In genomic region chr9:90432951-90433350, GRCh38 we compare ENCODE assay signal across 13 cellular contexts.
A peak's percentile ranks its signal among the peaks of the same experiment; 100 is the strongest.
DNase-seq lines count a peak whose midpoint lies in the region; ATAC-seq and TF ChIP-seq lines count a peak whose summit lies in the region.
"Had no signal": no experiment of that assay in that cellular context is flagged by ENCODE, and none has a peak within 500 bp of the region (broad histone marks: within the 10 kb centered on the region; RNA-seq: fewer than 3 reads in every experiment).

No MANE protein-coding gene starts in this region.

- no peak for TF ChIP-seq POLR2A in esophagus muscularis mucosa (IDR thresholded peaks at IDR 0.05; ENCODE audit: low read depth)

- H3K79me2 ChIP-seq in PC-9 (ENCODE audit: low read depth) (no peaks in the 10 kb centered on the region), Karpas-422 (ENCODE audit: low read length) (no peaks in the 10 kb centered on the region)

- POLR2A ChIA-PET in PC-9 (lab: Charles Lee; ENCODE audit: unreplicated experiment), result no interaction called here

- H3K27me3 ChIP-seq in PC-9 (ENCODE audit: insufficient read depth, low read depth) (no peaks in the 10 kb centered on the region), esophagus muscularis mucosa (peaks cover 0 to 12% (median 5%) of the 10 kb centered on the region in 4 donors), Karpas-422 (ENCODE audit: low read length) (no peaks in the 10 kb centered on the region), MG63 (no peaks in the 10 kb centered on the region)

- H3K9me3 ChIP-seq in ES-I3 (ENCODE audit: control insufficient read depth, insufficient read depth, low read length), result no peaks in the 10 kb centered on the region
- no peaks in the 10 kb centered on the region for H3K9me3 ChIP-seq in PC-9 (ENCODE audit: insufficient read depth, low read depth)
- no peaks in the 10 kb centered on the region for H3K9me3 ChIP-seq in esophagus muscularis mucosa
- H3K9me3 ChIP-seq in Karpas-422 (ENCODE audit: low read length), result no peaks in the 10 kb centered on the region
- no peaks in the 10 kb centered on the region for H3K9me3 ChIP-seq in MG63

- no peaks in the 10 kb centered on the region for H3K9me2 ChIP-seq in PC-9 (ENCODE audit: insufficient read depth)
- H3K9me2 ChIP-seq in Karpas-422 (replicated peaks; ENCODE audit: insufficient read depth, low read length), result no peaks in the 10 kb centered on the region

- H2AFZ ChIP-seq in PC-9 (peak overlapping the region; percentile 84), Karpas-422 (ENCODE audit: low read length) (no peak overlapping the region)

- H3K9ac ChIP-seq in ES-I3 (ENCODE audit: low read depth, low read length), result peak overlapping the region; percentile 35; the same call in 1 of the 2 replicates
- H3K9ac ChIP-seq in Karpas-422 (ENCODE audit: low read length), result no peak overlapping the region

- TF ChIP-seq EP300 in esophagus muscularis mucosa (IDR thresholded peaks at IDR 0.05), result no peak

- 77% methylated on average over 8 of the region's 8 CpGs for WGBS in esophagus muscularis mucosa

- H3K4me1 ChIP-seq in ES-I3 (ENCODE audit: insufficient read depth, low read length), result no peaks in the 10 kb centered on the region
- H3K4me1 ChIP-seq in PC-9 (replicated peaks; ENCODE audit: insufficient read depth), result peaks cover 31% of the 10 kb centered on the region
- H3K4me1 ChIP-seq in esophagus muscularis mucosa, result no peaks in the 10 kb centered on the region
- H3K4me1 ChIP-seq in Karpas-422 (ENCODE audit: low read length), result no peaks in the 10 kb centered on the region

- DNase-seq in PC-9 (peak in 1 of 2 experiments; percentile 18), esophagus muscularis mucosa (ENCODE audit: extremely low spot score) (peak; percentile 62), neural crest cell (ENCODE audit: low read depth, low spot score) (no peak), Karpas-422 (no peak), MG63 (no peak), HuH-7 (ENCODE audit: low spot score) (no peak)
- DNase-seq: activated CD4-positive, alpha-beta T cell treated with anti-CD3 and anti-CD28 coated beads for 48 hours; CD4-positive, CD25-positive, alpha-beta regulatory T cell; IMR-90; NCI-H1694 treated with DMSO at 0.1 percent for 48 hours; T-helper 1 cell had no signal

- H3K4me1 Mint-ChIP-seq in neural crest cell, result peaks cover 25% of the 10 kb centered on the region
- H3K4me1 Mint-ChIP-seq: CD4-positive, CD25-positive, alpha-beta regulatory T cell had no signal

- peak overlapping the region; percentile 87 for H3K4me3 Mint-ChIP-seq in neural crest cell
- H3K4me3 Mint-ChIP-seq: CD4-positive, CD25-positive, alpha-beta regulatory T cell had no signal

- no peak for ATAC-seq in HG03025 (IDR thresholded peaks at IDR 0.05; ENCODE audit: low FRiP score, unreplicated experiment)

- peaks cover 17% of the 10 kb centered on the region; the same call in 1 of the 2 replicates for H3F3A ChIP-seq in PC-9 (ENCODE audit: insufficient read depth, low read depth)

- no peaks in the 10 kb centered on the region for H3K36me3 Mint-ChIP-seq in neural crest cell (ENCODE audit: low read depth)
- H3K36me3 Mint-ChIP-seq: CD4-positive, CD25-positive, alpha-beta regulatory T cell had no signal

- TF ChIP-seq CTCF in PC-9 (conservative IDR thresholded peaks at IDR 0.05) (no peak), esophagus muscularis mucosa (IDR thresholded peaks at IDR 0.05) (no peak), neural crest cell (conservative IDR thresholded peaks at IDR 0.05) (no peak)

- intact Hi-C loops in PC-9 (cut with micrococcal nuclease; ENCODE audit: unreplicated experiment) (loop anchor here (1.0 to 10.0 kb wide), 4 partner anchors 9 to 208 kb away; no protein-coding TSS in a partner anchor), esophagus muscularis mucosa (cut with DNase I) (no loop called here)

- BruUV-seq in PC-9 (replicated peaks; lab: Mats Ljungman, UMichigan), result TSS peak; percentile 96

- CTCF ChIA-PET in PC-9 (lab: Charles Lee), result no interaction called here

- H4K20me1 ChIP-seq in PC-9 (ENCODE audit: insufficient read depth) (no peaks in the 10 kb centered on the region), Karpas-422 (ENCODE audit: insufficient read depth, low read depth, low read length) (no peaks in the 10 kb centered on the region)

- H3K4me3 ChIP-seq in PC-9 (peak overlapping the region; percentile 55), esophagus muscularis mucosa (no peak overlapping the region), Karpas-422 (ENCODE audit: low read length) (no peak overlapping the region), MG63 (no peak overlapping the region)

- H3K4me2 ChIP-seq in PC-9 (peak overlapping the region; percentile 88), Karpas-422 (ENCODE audit: low read depth, low read length, poor library complexity, severe bottlenecking) (no peak overlapping the region)

- no peaks in the 10 kb centered on the region for H3K9me3 Mint-ChIP-seq in neural crest cell
- H3K9me3 Mint-ChIP-seq: CD4-positive, CD25-positive, alpha-beta regulatory T cell had no signal

- H3K27ac Mint-ChIP-seq in neural crest cell (ENCODE audit: unreplicated experiment), result no peak overlapping the region
- H3K27ac Mint-ChIP-seq: CD4-positive, CD25-positive, alpha-beta regulatory T cell had no signal

- peak overlapping the region; percentile 93 for H3K27ac ChIP-seq in PC-9
- H3K27ac ChIP-seq in esophagus muscularis mucosa (replicated peaks in 1 of 4), result no peak overlapping the region
- no peak overlapping the region for H3K27ac ChIP-seq in Karpas-422 (ENCODE audit: low read length)

- H3K27me3 Mint-ChIP-seq in neural crest cell (ENCODE audit: low read depth), result peaks cover 23% of the 10 kb centered on the region

- no peaks in the 10 kb centered on the region; the same call in 1 of the 2 replicates for H3K36me3 ChIP-seq in ES-I3 (ENCODE audit: insufficient read depth, low read length)
- H3K36me3 ChIP-seq in PC-9 (ENCODE audit: low read depth), result no peaks in the 10 kb centered on the region
- no peaks in the 10 kb centered on the region for H3K36me3 ChIP-seq in esophagus muscularis mucosa
- H3K36me3 ChIP-seq in Karpas-422 (ENCODE audit: insufficient read depth, low read length), result no peaks in the 10 kb centered on the region
- H3K36me3 ChIP-seq in MG63, result no peaks in the 10 kb centered on the region
